Comparison of ENCODE assay signal across 15 cellular contexts in the genomic region with DNA sequence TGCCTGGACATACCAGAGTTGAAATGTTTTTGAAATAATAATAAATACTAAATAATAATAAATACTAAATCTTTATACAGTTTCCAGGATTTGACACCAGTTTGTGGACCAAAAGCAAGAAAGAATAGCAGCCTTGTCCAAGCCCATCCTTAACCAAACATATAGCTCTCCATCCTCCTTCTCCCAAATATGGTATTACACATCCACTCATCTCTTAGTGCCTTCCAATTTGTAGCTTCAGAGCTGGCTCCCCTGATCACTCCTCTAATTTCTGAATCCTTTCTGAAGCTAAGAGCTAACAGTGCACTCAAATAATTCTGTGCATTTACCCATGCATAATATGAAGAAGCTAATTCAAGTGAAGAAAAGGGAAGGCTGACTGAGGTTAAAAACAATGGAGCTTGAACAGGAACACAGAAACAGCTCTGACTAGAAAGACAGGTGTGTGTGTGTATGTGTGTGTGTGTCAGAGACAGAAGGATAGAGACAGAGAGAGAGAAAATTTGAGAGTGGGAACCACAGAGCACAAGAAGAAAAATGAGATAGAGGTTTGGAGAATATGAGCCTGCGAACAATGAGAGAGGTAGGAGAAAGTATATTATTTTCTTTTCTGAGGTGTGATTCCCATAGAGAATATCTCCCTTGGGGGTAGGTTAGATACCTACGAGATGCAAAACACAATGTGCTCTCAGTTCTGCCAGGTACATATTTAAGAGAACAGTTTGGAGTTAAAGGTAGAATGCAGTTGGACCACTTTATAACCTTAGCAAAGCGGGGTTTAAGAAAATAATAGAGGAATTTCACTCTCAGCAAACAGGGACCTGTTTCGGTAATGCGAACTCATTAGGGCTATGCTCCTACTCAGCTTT.
DNase-seq lines count a peak whose midpoint lies in the region; ATAC-seq, FAIRE-seq and TF ChIP-seq lines count a peak whose summit lies in the region.
"Had no signal": no experiment of that assay in that cellular context is flagged by ENCODE, and none has a peak within 500 bp of the region (broad histone marks: within the 10 kb centered on the region; RNA-seq: fewer than 3 reads in every experiment).

No MANE protein-coding gene starts in this region.

- ATAC-seq in Panc1 = no peak
- peak; percentile 45 to 52 for ATAC-seq in naive B cell (ENCODE audit: low read depth in 2 of 2)
- ATAC-seq in HG02981 (IDR thresholded peaks at IDR 0.05; ENCODE audit: unreplicated experiment) = no peak
- ATAC-seq: left cardiac atrium had no signal

- H3K9me3 Mint-ChIP-seq in Calu3 (ENCODE audit: low read depth, unreplicated experiment) (peaks cover 3% of the 10 kb centered on the region), naive B cell (peaks cover 0 to 10% (median 5%) of the 10 kb centered on the region in 7 donors)
- H3K9me3 Mint-ChIP-seq: dendritic cell treated with granulocyte-macrophage colony-stimulating factor and Interleukin-4, amounts not matched to agents 40 ng/mL and 50 ng/mL, for 4 days; HFFc6 had no signal

- peaks cover 7% of the 10 kb centered on the region for H3K36me3 Mint-ChIP-seq in Calu3 (ENCODE audit: insufficient read depth, unreplicated experiment)
- H3K36me3 Mint-ChIP-seq in naive B cell = peaks cover 8 to 10% of the 10 kb centered on the region in 2 donors

- peaks cover 39% of the 10 kb centered on the region for H4K20me1 ChIP-seq in BLaER1

- in situ Hi-C loops in Panc1 (cut with HindIII; ENCODE audit: low pct_unique_long_range_greater_than_20kb, low sequenced_read_pairs) = no loop called here

- H3K9me3 ChIP-seq in BLaER1 (no peaks in the 10 kb centered on the region), Panc1 (ENCODE audit: control insufficient read depth, insufficient read depth, low read depth, low read length) (no peaks in the 10 kb centered on the region), small intestine (ENCODE audit: control insufficient read depth, low read depth) (no peaks in the 10 kb centered on the region)
- H3K9me3 ChIP-seq: SJCRH30 had no signal

- TF ChIP-seq CTCF in Calu3 (IDR thresholded peaks at IDR 0.05; ENCODE audit: unreplicated experiment) = no peak
- TF ChIP-seq CTCF in Panc1 (IDR thresholded peaks at IDR 0.05) = no peak

- WGBS in small intestine, 3 donors = 93 to 96% (median 95%) methylated on average over 5 of the region's 5 CpGs

- peaks cover 98% of the 10 kb centered on the region for H3K4me1 ChIP-seq in BLaER1
- peaks cover 50% of the 10 kb centered on the region for H3K4me1 ChIP-seq in Panc1 (ENCODE audit: control insufficient read depth, insufficient read depth, low read length)
- peaks cover 12 to 16% of the 10 kb centered on the region in 2 donors for H3K4me1 ChIP-seq in small intestine (ENCODE audit: control insufficient read depth in 2 of 2, insufficient read depth in 1 of 2, low read depth in 1 of 2, low read length in 1 of 2)

- H3K4me3 ChIP-seq in BLaER1 (no peak overlapping the region), Panc1 (ENCODE audit: low read depth in 2 of 2, low read length in 2 of 2) (no peak overlapping the region), small intestine (ENCODE audit: low read depth in 1 of 2, low read length in 2 of 2) (no peak overlapping the region)
- H3K4me3 ChIP-seq: SJCRH30 had no signal

- intact Hi-C loops in Calu3 (cut with micrococcal nuclease; ENCODE audit: unreplicated experiment) = loop anchor here (2.0 to 5.0 kb wide), 3 partner anchors 34 to 119 kb away; no protein-coding TSS in a partner anchor
- intact Hi-C loops in Panc1 (cut with micrococcal nuclease; ENCODE audit: unreplicated experiment) = no loop called here

- CTCF ChIA-PET in Calu3 (lab: Charles Lee) = interaction anchor here (0.7 to 1.1 kb wide), 2 partner anchors 47 to 91 kb away, joined by 3 to 5 read pairs; no protein-coding TSS in a partner anchor
- CTCF ChIA-PET in Panc1 (lab: Charles Lee) = no interaction called here

- BruUV-seq in Calu3 (replicated peaks; lab: Mats Ljungman, UMichigan) = no TSS peak
- BruUV-seq in Panc1 (replicated peaks; lab: Mats Ljungman, UMichigan) = no TSS peak

- POLR2A ChIA-PET in Panc1 (lab: Charles Lee) = interaction anchor here (0.9 kb wide), 1 partner anchor 10 kb away, joined by 3 read pairs; no protein-coding TSS in a partner anchor

- peak overlapping the region; percentile 51 for H3K27ac ChIP-seq in BLaER1
- H3K27ac ChIP-seq in Panc1 (ENCODE audit: low read length) = peak overlapping the region; percentile 72
- no peak overlapping the region for H3K27ac ChIP-seq in small intestine (ENCODE audit: low read depth in 1 of 2, low read length in 1 of 2)
- H3K27ac ChIP-seq: SJCRH30 had no signal

- H3K36me3 ChIP-seq in BLaER1 (no peaks in the 10 kb centered on the region; the same call in 1 of the 2 replicates), Panc1 (ENCODE audit: control insufficient read depth, insufficient read depth, low read length) (no peaks in the 10 kb centered on the region), small intestine (ENCODE audit: control insufficient read depth in 2 of 2, insufficient read depth in 2 of 2, low read length in 2 of 2) (no peaks in the 10 kb centered on the region)
- H3K36me3 ChIP-seq: SJCRH30 had no signal

- H3K4me3 Mint-ChIP-seq in Calu3 (ENCODE audit: low read depth, unreplicated experiment) (peak overlapping the region; percentile 16), naive B cell (peak overlapping the region; percentile 50 to 91 (median 74))
- H3K4me3 Mint-ChIP-seq: dendritic cell treated with granulocyte-macrophage colony-stimulating factor and Interleukin-4, amounts not matched to agents 40 ng/mL and 50 ng/mL, for 4 days; HFFc6 had no signal

- H3K4me1 Mint-ChIP-seq in Calu3 (ENCODE audit: low read depth, unreplicated experiment) (peaks cover 63% of the 10 kb centered on the region), naive B cell (peaks cover 52 to 82% (median 62%) of the 10 kb centered on the region in 3 donors)

- peak overlapping the region; percentile 15 for H3K27ac Mint-ChIP-seq in Calu3 (ENCODE audit: unreplicated experiment)
- peak overlapping the region in 5 of 6 donors; percentile 63 to 94 (median 79) for H3K27ac Mint-ChIP-seq in naive B cell
- H3K27ac Mint-ChIP-seq: dendritic cell treated with granulocyte-macrophage colony-stimulating factor and Interleukin-4, amounts not matched to agents 40 ng/mL and 50 ng/mL, for 4 days; HFFc6 had no signal

- DNase-seq in Calu3 (no peak), Panc1 (ENCODE audit: low read depth, low spot score) (no peak), naive B cell (peak; percentile 63), small intestine (no peak), hippocampal formation (lab: John Stamatoyannopoulos, UW) (no peak), DMS79 (lab: John Stamatoyannopoulos, UW) (no peak)
- DNase-seq: activated CD4-positive, CD25-positive, alpha-beta regulatory T cell; activated naive CD4-positive, alpha-beta T cell treated with anti-CD3 and anti-CD28 coated beads, Interleukin-2, amount 50 U/mL, for 16 hours; HFFc6; left cardiac atrium; NCI-H510A treated with DMSO at 0.1 percent for 48 hours had no signal

- no peak for FAIRE-seq in small intestine (lab: Jason Lieb, UNC)

- no peak overlapping the region for H3K9ac ChIP-seq in BLaER1

- H3K27me3 Mint-ChIP-seq in Calu3 (ENCODE audit: unreplicated experiment) (no peaks in the 10 kb centered on the region), naive B cell (no peaks in the 10 kb centered on the region)
- H3K27me3 Mint-ChIP-seq: dendritic cell treated with granulocyte-macrophage colony-stimulating factor and Interleukin-4, amounts not matched to agents 40 ng/mL and 50 ng/mL, for 4 days had no signal

- H3K27me3 ChIP-seq in BLaER1 (no peaks in the 10 kb centered on the region), Panc1 (ENCODE audit: control insufficient read depth, insufficient read depth, low read length) (no peaks in the 10 kb centered on the region), small intestine (ENCODE audit: control insufficient read depth in 2 of 2, insufficient read depth in 2 of 2, low read length in 2 of 2) (no peaks in the 10 kb centered on the region)
- H3K27me3 ChIP-seq: SJCRH30 had no signal

- peak overlapping the region; percentile 84 for H3K4me2 ChIP-seq in BLaER1

Comparison
In these comparisons a context has a peak if more than half of its experiments do, and no peak if none do; other contexts are left out.
1. H3K27ac ChIP-seq: peak in BLaER1 (single experiment) and Panc1 (single experiment); none in small intestine (0 of 2).
2. ATAC-seq: peak in naive B cell (2 of 2); none in Panc1 (single experiment) and HG02981 (single experiment).